ENCODE assay signal across 29 cellular contexts in the genomic region with DNA sequence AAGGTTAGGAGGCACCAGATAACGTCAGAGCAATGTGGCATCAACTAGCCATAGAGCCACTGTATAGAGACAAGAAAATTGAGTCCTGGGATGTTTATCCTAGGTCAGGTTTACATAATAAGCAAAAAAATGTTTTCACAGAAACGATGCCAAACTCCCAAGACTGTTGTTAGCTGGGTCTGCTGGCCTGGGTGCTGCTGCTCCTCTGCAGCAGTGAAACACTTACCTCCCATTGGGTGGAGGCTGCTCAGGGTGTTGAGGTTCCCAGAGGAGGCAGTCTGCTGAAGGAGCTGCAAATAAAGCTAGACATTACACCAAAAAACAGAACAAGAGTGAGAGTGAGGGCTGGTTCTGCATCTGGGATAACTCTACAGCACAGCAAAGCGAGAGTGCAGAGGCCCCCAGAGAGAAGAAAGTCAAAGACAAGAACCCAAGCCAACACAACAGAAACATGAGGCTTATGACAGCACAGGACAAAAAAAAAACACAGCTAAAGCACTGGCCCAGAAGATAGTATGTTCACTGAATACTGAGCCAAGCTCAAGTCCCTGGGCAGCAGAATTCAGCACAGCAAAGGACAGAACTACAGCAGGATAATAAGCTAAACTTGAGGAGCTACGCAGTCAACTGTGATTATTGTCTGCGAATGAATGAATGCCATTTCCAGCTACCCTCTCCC. TPM values are rescaled to one million over a fixed set of nuclear protein-coding genes. Genes with fewer than 3 reads are reported as not detected.
DNase-seq lines count a peak whose midpoint lies in the region; ATAC-seq and TF ChIP-seq lines count a peak whose summit lies in the region.
"Had no signal": no experiment of that assay in that cellular context is flagged by ENCODE, and none has a peak within 500 bp of the region (broad histone marks: within the 10 kb centered on the region; RNA-seq: fewer than 3 reads in every experiment).

No MANE protein-coding gene starts in this region.

- H3K4me1 Mint-ChIP-seq in CD8-positive, alpha-beta T cell (ENCODE audit: low read depth), result no peaks in the 10 kb centered on the region
- H3K4me1 Mint-ChIP-seq in effector memory CD8-positive, alpha-beta T cell (ENCODE audit: low read depth in 2 of 2), result peaks cover 4 to 5% of the 10 kb centered on the region in 2 donors
- H3K4me1 Mint-ChIP-seq in nephron progenitor cell, result no peaks in the 10 kb centered on the region
- peaks cover 3 to 13% of the 10 kb centered on the region in 2 donors for H3K4me1 Mint-ChIP-seq in natural killer cell treated with Interleukin-12 subunit alpha and Interleukin-12 subunit beta and Interleukin-15 and Interleukin-18, amount 100 ng/mL, for 72 hours (ENCODE audit: low read depth in 2 of 2)

- H3K27ac Mint-ChIP-seq in CD8-positive, alpha-beta T cell, result peak overlapping the region; percentile 33
- peak overlapping the region; percentile 75 to 83 for H3K27ac Mint-ChIP-seq in effector memory CD8-positive, alpha-beta T cell
- H3K27ac Mint-ChIP-seq in nephron progenitor cell, result peak overlapping the region; percentile 78
- H3K27ac Mint-ChIP-seq in natural killer cell treated with Interleukin-12 subunit alpha and Interleukin-12 subunit beta and Interleukin-15 and Interleukin-18, amount 100 ng/mL, for 72 hours, result no peak overlapping the region
- H3K27ac Mint-ChIP-seq: activated CD4-positive, alpha-beta memory T cell treated with anti-CD3 and anti-CD28 coated beads, Interleukin-2, amount 10 ng/mL, durations not matched to agents 7 days and 5 days had no signal

- no peak for TF ChIP-seq CTCF in CD8-positive, alpha-beta T cell (IDR thresholded peaks at IDR 0.05)
- TF ChIP-seq CTCF in OCI-LY3 (IDR thresholded peaks at IDR 0.05; ENCODE audit: low read depth, low read length) (no peak), nephron progenitor cell (IDR thresholded peaks at IDR 0.05) (no peak), upper lobe of right lung (IDR thresholded peaks at IDR 0.05) (no peak)

- H3K27me3 Mint-ChIP-seq in CD8-positive, alpha-beta T cell (ENCODE audit: low read depth), result no peaks in the 10 kb centered on the region
- no peaks in the 10 kb centered on the region for H3K27me3 Mint-ChIP-seq in effector memory CD8-positive, alpha-beta T cell
- H3K27me3 Mint-ChIP-seq in nephron progenitor cell (ENCODE audit: low read depth, poor library complexity), result no peaks in the 10 kb centered on the region
- no peaks in the 10 kb centered on the region for H3K27me3 Mint-ChIP-seq in natural killer cell treated with Interleukin-12 subunit alpha and Interleukin-12 subunit beta and Interleukin-15 and Interleukin-18, amount 100 ng/mL, for 72 hours
- H3K27me3 Mint-ChIP-seq: activated CD4-positive, alpha-beta memory T cell treated with anti-CD3 and anti-CD28 coated beads, Interleukin-2, amount 10 ng/mL, durations not matched to agents 7 days and 5 days; naive thymus-derived CD4-positive, alpha-beta T cell had no signal

- H2AFZ ChIP-seq in OCI-LY3 (ENCODE audit: low read depth, low read length), result no peak overlapping the region

- peak overlapping the region; percentile 71 for H3K4me2 ChIP-seq in OCI-LY3 (ENCODE audit: low read length)
- H3K4me2 ChIP-seq: BLaER1, smooth muscle cell had no signal

- H3K27me3 ChIP-seq in CD8-positive, alpha-beta T cell (ENCODE audit: insufficient read depth, low read length), result no peaks in the 10 kb centered on the region
- H3K27me3 ChIP-seq in OCI-LY3 (ENCODE audit: low read depth, low read length) (no peaks in the 10 kb centered on the region), upper lobe of right lung (no peaks in the 10 kb centered on the region)
- H3K27me3 ChIP-seq: BLaER1, brain microvascular endothelial cell, esophagus muscularis mucosa, transverse colon had no signal

- CTCF ChIA-PET in CD8-positive, alpha-beta T cell (lab: Charles Lee), result interaction anchor here (0.5 to 1.6 kb wide), 3 partner anchors 16 to 1135 kb away, joined by 3 to 4 read pairs (median 4); no protein-coding TSS in a partner anchor

- no peak overlapping the region for H3K4me3 Mint-ChIP-seq in CD8-positive, alpha-beta T cell
- no peak overlapping the region for H3K4me3 Mint-ChIP-seq in effector memory CD8-positive, alpha-beta T cell
- H3K4me3 Mint-ChIP-seq in nephron progenitor cell, result no peak overlapping the region
- no peak overlapping the region for H3K4me3 Mint-ChIP-seq in natural killer cell treated with Interleukin-12 subunit alpha and Interleukin-12 subunit beta and Interleukin-15 and Interleukin-18, amount 100 ng/mL, for 72 hours
- H3K4me3 Mint-ChIP-seq: activated CD4-positive, alpha-beta memory T cell treated with anti-CD3 and anti-CD28 coated beads, Interleukin-2, amount 10 ng/mL, durations not matched to agents 7 days and 5 days; naive thymus-derived CD4-positive, alpha-beta T cell had no signal

- DNase-seq in CD8-positive, alpha-beta T cell, result no peak
- no peak for DNase-seq in effector memory CD8-positive, alpha-beta T cell
- DNase-seq in nephron progenitor cell, result no peak
- DNase-seq in left lobe of liver (ENCODE audit: low spot score), result no peak
- no peak for DNase-seq in natural killer cell treated with Interleukin-12 subunit alpha and Interleukin-12 subunit beta and Interleukin-15 and Interleukin-18, amount 100 ng/mL, for 72 hours (ENCODE audit: low spot score)
- DNase-seq in upper lobe of right lung, result no peak
- DNase-seq: activated CD4-positive, alpha-beta memory T cell treated with anti-CD3 and anti-CD28 coated beads, Interleukin-2, amount 10 ng/mL, durations not matched to agents 7 days and 5 days; activated gamma-delta T cell treated with Interleukin-2 at 50 U/mL for 16 hours; brain microvascular endothelial cell; COR-L47; DMS79; effector memory CD4-positive, alpha-beta T cell; GF-D8; midbrain; naive thymus-derived CD4-positive, alpha-beta T cell; NCI-H1436 treated with DMSO at 0.1 percent for 48 hours; NCI-H345; occipital lobe; stimulated activated CD4-positive, alpha-beta T cell treated with anti-CD3 and anti-CD28 coated beads, Interleukin-1b, Interleukin-23, amount 100 ng/mL, for 48 hours; stimulated activated CD8-positive, alpha-beta memory T cell treated with anti-CD3 and anti-CD28 coated beads, Interleukin-4, amount 100 ng/mL, for 48 hours; transverse colon had no signal

- no peaks in the 10 kb centered on the region for H3K4me1 ChIP-seq in CD8-positive, alpha-beta T cell (ENCODE audit: insufficient read depth, low read length)
- H3K4me1 ChIP-seq in OCI-LY3 (ENCODE audit: low read length) (peaks cover 50% of the 10 kb centered on the region), upper lobe of right lung (peaks cover under 1% of the 10 kb centered on the region)
- H3K4me1 ChIP-seq: BLaER1, transverse colon had no signal

- H3K4me3 ChIP-seq in CD8-positive, alpha-beta T cell (ENCODE audit: low read depth, low read length), result no peak overlapping the region
- no peak overlapping the region for H3K4me3 ChIP-seq in OCI-LY3 (ENCODE audit: low read length)
- no peak overlapping the region for H3K4me3 ChIP-seq in upper lobe of right lung
- H3K4me3 ChIP-seq: BLaER1, esophagus muscularis mucosa, SK-N-MC, smooth muscle cell, transverse colon had no signal

- peaks cover 18% of the 10 kb centered on the region for H4K20me1 ChIP-seq in OCI-LY3 (ENCODE audit: insufficient read depth, low read length)

- intact Hi-C loops in CD8-positive, alpha-beta T cell (cut with DNase I, micrococcal nuclease), result loop anchor here in 1 of 2 experiments (2.0 kb wide), 1 partner anchor 74 kb away; a partner anchor contains a TSS
- intact Hi-C loops in upper lobe of right lung (cut with DNase I), result no loop called here

- POLR2A ChIA-PET in CD8-positive, alpha-beta T cell (lab: Charles Lee), result interaction anchor here (0.7 kb wide), 1 partner anchor 9 kb away, joined by 3 read pairs; no protein-coding TSS in a partner anchor

- H3K36me3 Mint-ChIP-seq in CD8-positive, alpha-beta T cell, result peaks cover 95% of the 10 kb centered on the region
- peaks cover 99% of the 10 kb centered on the region for H3K36me3 Mint-ChIP-seq in effector memory CD8-positive, alpha-beta T cell (ENCODE audit: insufficient read depth)
- H3K36me3 Mint-ChIP-seq in nephron progenitor cell (ENCODE audit: low read depth), result peaks cover 65% of the 10 kb centered on the region
- peaks cover 33% of the 10 kb centered on the region for H3K36me3 Mint-ChIP-seq in natural killer cell treated with Interleukin-12 subunit alpha and Interleukin-12 subunit beta and Interleukin-15 and Interleukin-18, amount 100 ng/mL, for 72 hours

- ATAC-seq in CD8-positive, alpha-beta T cell, result no peak
- no peak for ATAC-seq in effector memory CD8-positive, alpha-beta T cell (replicated peaks)
- ATAC-seq in left lobe of liver, result no peak
- no peak for ATAC-seq in natural killer cell treated with Interleukin-12 subunit alpha and Interleukin-12 subunit beta and Interleukin-15 and Interleukin-18, amount 100 ng/mL, for 72 hours
- ATAC-seq in upper lobe of right lung, result no peak
- ATAC-seq: activated CD4-positive, CD25-positive, alpha-beta regulatory T cell treated with anti-CD3 and anti-CD28 coated beads, Interleukin-2, amount 50 U/mL, for 24 hours; HCT116; naive thymus-derived CD4-positive, alpha-beta T cell had no signal

- no peak overlapping the region for H3K9ac ChIP-seq in OCI-LY3 (ENCODE audit: low read length)
- H3K9ac ChIP-seq: BLaER1 had no signal

- no peak overlapping the region for H3K27ac ChIP-seq in CD8-positive, alpha-beta T cell (ENCODE audit: low read depth, low read length)
- H3K27ac ChIP-seq in OCI-LY3 (ENCODE audit: low read length), result peak overlapping the region; percentile 89
- no peak overlapping the region for H3K27ac ChIP-seq in upper lobe of right lung
- H3K27ac ChIP-seq: BLaER1, brain microvascular endothelial cell, esophagus muscularis mucosa, SK-N-MC, transverse colon had no signal

- H3K79me2 ChIP-seq in OCI-LY3 (ENCODE audit: low read length), result peaks cover 74% of the 10 kb centered on the region

- H3K36me3 ChIP-seq in CD8-positive, alpha-beta T cell (ENCODE audit: insufficient read depth, low read length), result peaks cover 78% of the 10 kb centered on the region
- H3K36me3 ChIP-seq in OCI-LY3 (replicated peaks; ENCODE audit: low read depth, low read length), result peaks cover 81% of the 10 kb centered on the region
- H3K36me3 ChIP-seq in upper lobe of right lung, result peaks cover 100% of the 10 kb centered on the region

- no peaks in the 10 kb centered on the region for H3K9me3 ChIP-seq in CD8-positive, alpha-beta T cell (ENCODE audit: low read length)
- no peaks in the 10 kb centered on the region for H3K9me3 ChIP-seq in OCI-LY3 (ENCODE audit: insufficient read depth, low read length)
- no peaks in the 10 kb centered on the region for H3K9me3 ChIP-seq in upper lobe of right lung
- H3K9me3 ChIP-seq: BLaER1, esophagus muscularis mucosa, transverse colon had no signal

- H3K9me3 Mint-ChIP-seq in CD8-positive, alpha-beta T cell, result no peaks in the 10 kb centered on the region
- no peaks in the 10 kb centered on the region for H3K9me3 Mint-ChIP-seq in effector memory CD8-positive, alpha-beta T cell
- no peaks in the 10 kb centered on the region for H3K9me3 Mint-ChIP-seq in nephron progenitor cell
- H3K9me3 Mint-ChIP-seq in natural killer cell treated with Interleukin-12 subunit alpha and Interleukin-12 subunit beta and Interleukin-15 and Interleukin-18, amount 100 ng/mL, for 72 hours, result no peaks in the 10 kb centered on the region
- H3K9me3 Mint-ChIP-seq: activated CD4-positive, alpha-beta memory T cell treated with anti-CD3 and anti-CD28 coated beads, Interleukin-2, amount 10 ng/mL, durations not matched to agents 7 days and 5 days; naive thymus-derived CD4-positive, alpha-beta T cell had no signal

RNA-seq across cellular contexts. Expression of a gene that starts 29.9 kb away (rescaled TPM):
- under 1 TPM; 0.84 to 0.94 TPM for total RNA-seq in CD8-positive, alpha-beta T cell
- total RNA-seq in left lobe of liver (0.68 TPM), upper lobe of right lung (0.64 TPM)
- total RNA-seq in natural killer cell treated with Interleukin-12 subunit alpha and Interleukin-12 subunit beta and Interleukin-15 and Interleukin-18, amount 100 ng/mL, for 72 hours, result 1 to 10 TPM; 1.8 to 4.0 TPM
- total RNA-seq: occipital lobe, RPMI7951, smooth muscle cell, transverse colon had no signal

RNA-seq across cellular contexts. Expression of a gene that starts 52.6 kb away (rescaled TPM):
- 10 to 100 TPM; 58.1 to 63.4 TPM for total RNA-seq in CD8-positive, alpha-beta T cell
- total RNA-seq in left lobe of liver (64.6 TPM), upper lobe of right lung (79.4 TPM)
- 100 to 1,000 TPM; 175 to 216 TPM for total RNA-seq in natural killer cell treated with Interleukin-12 subunit alpha and Interleukin-12 subunit beta and Interleukin-15 and Interleukin-18, amount 100 ng/mL, for 72 hours

Comparison
In these comparisons a context has a peak if more than half of its experiments do, and no peak if none do; other contexts are left out.
1. H3K27ac Mint-ChIP-seq: peak in CD8-positive, alpha-beta T cell (single experiment), effector memory CD8-positive, alpha-beta T cell (2 of 2) and nephron progenitor cell (single experiment); none in natural killer cell treated with Interleukin-12 subunit alpha and Interleukin-12 subunit beta and Interleukin-15 and Interleukin-18, amount 100 ng/mL, for 72 hours (0 of 2).